ENCODE assay signal across 9 cellular contexts in genomic region chr2:196176142-196176738, GRCh38. TPM values are rescaled to one million over a fixed set of nuclear protein-coding genes. Genes with fewer than 3 reads are reported as not detected.
A peak's percentile ranks its signal among the peaks of the same experiment; 100 is the strongest.
DNase-seq lines count a peak whose midpoint lies in the region; ATAC-seq and TF ChIP-seq lines count a peak whose summit lies in the region.
"Had no signal": no experiment of that assay in that cellular context is flagged by ENCODE, and none has a peak within 500 bp of the region (broad histone marks: within the 10 kb centered on the region; RNA-seq: fewer than 3 reads in every experiment).

No MANE protein-coding gene starts in this region.

- H3K4me3 ChIP-seq in OCI-LY7 (ENCODE audit: low read depth, low read length, poor library complexity, severe bottlenecking) (peak overlapping the region; percentile 98), SK-N-SH (ENCODE audit: low read depth in 2 of 2, low read length in 1 of 2) (no peak overlapping the region)

- peaks cover under 1% of the 10 kb centered on the region; the same call in 1 of the 2 replicates for H4K20me1 ChIP-seq in OCI-LY7 (ENCODE audit: insufficient read depth, low read length)
- no peaks in the 10 kb centered on the region for H4K20me1 ChIP-seq in SK-N-SH (ENCODE audit: insufficient read depth)

- H2AFZ ChIP-seq in OCI-LY7 (ENCODE audit: low read length) (no peak overlapping the region), SK-N-SH (ENCODE audit: low read depth) (no peak overlapping the region)

- peaks cover 0 to 4% of the 10 kb centered on the region in 2 donors for H3K9me3 Mint-ChIP-seq in activated naive CD4-positive, alpha-beta T cell treated with anti-CD3 and anti-CD28 coated beads, Interleukin-2, amount 50 U/mL, for 72 hours
- no peaks in the 10 kb centered on the region for H3K9me3 Mint-ChIP-seq in stimulated activated effector memory CD8-positive, alpha-beta T cell treated with anti-CD3 and anti-CD28 coated beads, Interleukin-12 subunit alpha, Interleukin-12 subunit beta, amount 100 ng/mL, for 72 hours

- no peak for TF ChIP-seq EP300 in SK-N-SH (IDR thresholded peaks at IDR 0.05; ENCODE audit: borderline replicate concordance in 1 of 2, low read depth in 1 of 2, low read length in 1 of 2)

- CTCF ChIA-PET in OCI-LY7 (lab: Charles Lee; ENCODE audit: unreplicated experiment) (interaction anchor here (0.9 to 3.7 kb wide), 6 partner anchors 29 to 99 kb away, joined by 3 to 23 read pairs (median 4); no protein-coding TSS in a partner anchor), SK-N-SH (lab: Yijun Ruan, JAX) (no interaction called here)

- 83% methylated on average over 8 of the region's 8 CpGs for whole genome bisulfite sequencing in SK-N-SH (ENCODE audit: low lambda C conversion rate)

- H3K4me2 ChIP-seq in OCI-LY7 (ENCODE audit: low read length), result peak overlapping the region; percentile 97
- no peak overlapping the region for H3K4me2 ChIP-seq in SK-N-SH

- H3K27ac ChIP-seq in OCI-LY7 (ENCODE audit: low read depth, low read length, poor library complexity, severe bottlenecking) (peak overlapping the region; percentile 99), SK-N-SH (ENCODE audit: low read depth in 2 of 2, low read length in 1 of 2) (no peak overlapping the region)
- H3K27ac ChIP-seq: neutrophil had no signal

- peak overlapping the region; percentile 94 to 98 for H3K27ac Mint-ChIP-seq in activated naive CD4-positive, alpha-beta T cell treated with anti-CD3 and anti-CD28 coated beads, Interleukin-2, amount 50 U/mL, for 72 hours
- H3K27ac Mint-ChIP-seq in stimulated activated effector memory CD8-positive, alpha-beta T cell treated with anti-CD3 and anti-CD28 coated beads, Interleukin-12 subunit alpha, Interleukin-12 subunit beta, amount 100 ng/mL, for 72 hours, result peak overlapping the region; percentile 81

- DNase-seq in GDM1 (lab: John Stamatoyannopoulos, UW), result peak; percentile 27
- DNase-seq in OCI-LY7 (ENCODE audit: low spot score), result peak; percentile 97
- DNase-seq in activated naive CD4-positive, alpha-beta T cell treated with anti-CD3 and anti-CD28 coated beads, Interleukin-2, amount 50 U/mL, for 72 hours (ENCODE audit: low spot score in 2 of 2), result peak; percentile 72 to 84
- DNase-seq in stimulated activated effector memory CD8-positive, alpha-beta T cell treated with anti-CD3 and anti-CD28 coated beads, Interleukin-12 subunit alpha, Interleukin-12 subunit beta, amount 100 ng/mL, for 72 hours (ENCODE audit: low spot score in 2 of 2), result peak; percentile 48 to 84
- DNase-seq in SK-N-SH, result no peak
- DNase-seq in AG20443 (ENCODE audit: low spot score), result no peak
- no peak for DNase-seq in HPDE6-E6E7 (ENCODE audit: extremely low spot score)

- no peak for TF ChIP-seq RAD21 in SK-N-SH (IDR thresholded peaks at IDR 0.05; ENCODE audit: low read length)

- TF ChIP-seq CTCF in OCI-LY7 (conservative IDR thresholded peaks at IDR 0.05; ENCODE audit: low read length) (no peak), SK-N-SH (IDR thresholded peaks at IDR 0.05) (no peak)

- H3K36me3 ChIP-seq in OCI-LY7 (ENCODE audit: insufficient read depth, low read length) (peaks cover 37% of the 10 kb centered on the region), SK-N-SH (replicated peaks in 1 of 2; ENCODE audit: control insufficient read depth in 1 of 2, insufficient read depth in 2 of 2, low read length in 1 of 2) (no peaks in the 10 kb centered on the region)
- H3K36me3 ChIP-seq: neutrophil had no signal

- peaks cover 68% of the 10 kb centered on the region for H3K4me1 Mint-ChIP-seq in stimulated activated effector memory CD8-positive, alpha-beta T cell treated with anti-CD3 and anti-CD28 coated beads, Interleukin-12 subunit alpha, Interleukin-12 subunit beta, amount 100 ng/mL, for 72 hours

- H3K9me3 ChIP-seq in OCI-LY7 (ENCODE audit: low read length) (no peaks in the 10 kb centered on the region), SK-N-SH (no peaks in the 10 kb centered on the region)
- H3K9me3 ChIP-seq: neutrophil had no signal

- H3K9ac ChIP-seq in SK-N-SH, result no peak overlapping the region

- ATAC-seq in GM21825 (IDR thresholded peaks at IDR 0.05; ENCODE audit: unreplicated experiment), result peak; percentile 63
- ATAC-seq in activated naive CD4-positive, alpha-beta T cell treated with anti-CD3 and anti-CD28 coated beads, Interleukin-2, amount 50 U/mL, for 72 hours, result peak; percentile 55 to 60
- peak; percentile 71 for ATAC-seq in stimulated activated effector memory CD8-positive, alpha-beta T cell treated with anti-CD3 and anti-CD28 coated beads, Interleukin-12 subunit alpha, Interleukin-12 subunit beta, amount 100 ng/mL, for 72 hours

- H3F3A ChIP-seq in SK-N-SH (replicated peaks; ENCODE audit: insufficient read depth), result peaks cover 7% of the 10 kb centered on the region

- intact Hi-C loops in OCI-LY7 (cut with micrococcal nuclease; ENCODE audit: unreplicated experiment), result loop anchor here (1.0 to 10.0 kb wide), 7 partner anchors 35 to 1119 kb away; no protein-coding TSS in a partner anchor

- peaks cover 70% of the 10 kb centered on the region for H3K4me1 ChIP-seq in OCI-LY7 (ENCODE audit: insufficient read depth, low read length, poor library complexity, severe bottlenecking)
- H3K4me1 ChIP-seq in SK-N-SH (ENCODE audit: control insufficient read depth in 1 of 2, insufficient read depth in 2 of 2, low read depth in 1 of 2, low read length in 1 of 2), result peaks cover 0 to 3% of the 10 kb centered on the region in 2 experiments; a peak in 1 of 4 replicates

- peak overlapping the region; percentile 73 for H3K4me3 Mint-ChIP-seq in stimulated activated effector memory CD8-positive, alpha-beta T cell treated with anti-CD3 and anti-CD28 coated beads, Interleukin-12 subunit alpha, Interleukin-12 subunit beta, amount 100 ng/mL, for 72 hours

- POLR2A ChIA-PET in OCI-LY7 (lab: Charles Lee) (interaction anchor here (0.6 to 10.6 kb wide), 34 partner anchors 9 to 1034 kb away, joined by 3 to 226 read pairs (median 7); no protein-coding TSS in a partner anchor), SK-N-SH (lab: Yijun Ruan, JAX) (no interaction called here)

- H3K36me3 Mint-ChIP-seq in activated naive CD4-positive, alpha-beta T cell treated with anti-CD3 and anti-CD28 coated beads, Interleukin-2, amount 50 U/mL, for 72 hours, result no peaks in the 10 kb centered on the region
- H3K36me3 Mint-ChIP-seq in stimulated activated effector memory CD8-positive, alpha-beta T cell treated with anti-CD3 and anti-CD28 coated beads, Interleukin-12 subunit alpha, Interleukin-12 subunit beta, amount 100 ng/mL, for 72 hours, result peaks cover 10% of the 10 kb centered on the region

- no TSS peak for BruUV-seq in OCI-LY7 (replicated peaks; lab: Mats Ljungman, UMichigan)

- H3K27me3 ChIP-seq in SK-N-SH (ENCODE audit: insufficient read depth), result no peaks in the 10 kb centered on the region
- H3K27me3 ChIP-seq: neutrophil had no signal

- H3K79me2 ChIP-seq in OCI-LY7 (ENCODE audit: insufficient read depth, low read depth, low read length), result peaks cover 57% of the 10 kb centered on the region
- peaks cover 1% of the 10 kb centered on the region; the same call in 1 of the 2 replicates for H3K79me2 ChIP-seq in SK-N-SH (ENCODE audit: insufficient read depth)

- H3K9me2 ChIP-seq in OCI-LY7 (ENCODE audit: insufficient read depth, low read length) (no peaks in the 10 kb centered on the region), SK-N-SH (no peaks in the 10 kb centered on the region)

TF ChIP-seq in SK-N-SH, 30 proteins besides CTCF, POLR2A, EP300 and RAD21 (continues in another document):
- no peak for TF ChIP-seq JUND (IDR thresholded peaks at IDR 0.05)
- TF ChIP-seq REST (IDR thresholded peaks at IDR 0.05; ENCODE audit: low read depth, low read length), result no peak
- TF ChIP-seq USF2 (IDR thresholded peaks at IDR 0.05; ENCODE audit: borderline replicate concordance, low read depth, low read length), result no peak
- TF ChIP-seq SIN3A (IDR thresholded peaks at IDR 0.05; ENCODE audit: borderline replicate concordance, low read depth, low read length), result no peak
- TF ChIP-seq YY1 (IDR thresholded peaks at IDR 0.05; ENCODE audit: low read depth), result no peak
- TF ChIP-seq GATA2 (CRISPR knock-in tag; IDR thresholded peaks at IDR 0.05), result no peak
- TF ChIP-seq GABPA (IDR thresholded peaks at IDR 0.05; ENCODE audit: low read depth), result no peak
- no peak for TF ChIP-seq TEAD4 (IDR thresholded peaks at IDR 0.05; ENCODE audit: borderline replicate concordance, insufficient read depth)

RNA-seq across cellular contexts. Expression of gene STK17B, which starts 4.9 kb away (rescaled TPM):
- total RNA-seq in OCI-LY7 (2014; rRNA removed; shearing (Covaris generic)), result 87.4 and 95.0 TPM in 2 replicates
- 148 and 182 TPM in 2 replicates for total RNA-seq in OCI-LY7 (2022)
- 100 to 1,000 TPM; 164 to 240 TPM for total RNA-seq in activated naive CD4-positive, alpha-beta T cell treated with anti-CD3 and anti-CD28 coated beads, Interleukin-2, amount 50 U/mL, for 72 hours
- 5.1 and 6.1 TPM in 2 replicates for polyA plus RNA-seq in SK-N-SH (2012; rRNA removed)
- 6.4 and 7.7 TPM in 2 replicates for polyA plus RNA-seq in SK-N-SH (2012; cell fraction: cytosol; rRNA removed)
- polyA plus RNA-seq in SK-N-SH (2012; cell fraction: nucleus; rRNA removed), result 4.8 and 9.5 TPM in 2 replicates

Comparison
In these comparisons a context has a peak if more than half of its experiments do, and no peak if none do; other contexts are left out.
1. DNase-seq: peak in GDM1 (single experiment), OCI-LY7 (single experiment), activated naive CD4-positive, alpha-beta T cell treated with anti-CD3 and anti-CD28 coated beads, Interleukin-2, amount 50 U/mL, for 72 hours (2 of 2) and stimulated activated effector memory CD8-positive, alpha-beta T cell treated with anti-CD3 and anti-CD28 coated beads, Interleukin-12 subunit alpha, Interleukin-12 subunit beta, amount 100 ng/mL, for 72 hours (2 of 2); none in SK-N-SH (single experiment), AG20443 (single experiment) and HPDE6-E6E7 (single experiment).
2. Peak in every context shown above with its lines, with median percentiles within 50 percentile points of each other: ATAC-seq.